ENCODE assay signal across 11 cellular contexts in the genomic region with DNA sequence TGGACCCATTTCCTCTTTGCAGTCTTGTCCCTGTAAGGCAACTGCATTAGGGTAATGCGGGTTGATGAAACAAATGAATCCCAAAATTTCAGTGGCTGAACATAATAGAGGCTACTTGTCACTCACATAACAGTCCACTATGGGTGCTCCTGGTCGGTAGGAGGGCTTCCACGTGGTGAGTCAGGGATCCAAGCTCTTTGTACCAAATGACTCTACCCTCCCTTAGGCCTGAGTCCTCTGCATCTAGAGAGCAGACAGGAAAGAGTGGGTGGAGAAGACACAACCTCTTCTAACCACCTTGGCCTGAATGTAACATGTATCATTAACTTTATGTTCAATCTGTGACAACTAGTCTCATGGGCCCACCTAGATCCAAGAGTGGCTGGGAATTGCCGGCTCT.
DNase-seq lines count a peak whose midpoint lies in the region; ATAC-seq and TF ChIP-seq lines count a peak whose summit lies in the region.
"Had no signal": no experiment of that assay in that cellular context is flagged by ENCODE, and none has a peak within 500 bp of the region (broad histone marks: within the 10 kb centered on the region; RNA-seq: fewer than 3 reads in every experiment).

No MANE protein-coding gene starts in this region.

- no peak overlapping the region for H3K14ac ChIP-seq in IMR-90 (replicated peaks; ENCODE audit: low read depth, low read length)

- H3K36me3 ChIP-seq in IMR-90 (ENCODE audit: control insufficient read depth, insufficient read depth, low read length) = no peaks in the 10 kb centered on the region
- H3K36me3 ChIP-seq in HAP-1 (replicated peaks) = no peaks in the 10 kb centered on the region
- H3K36me3 ChIP-seq: neutrophil had no signal

- no peak overlapping the region for H3K4ac ChIP-seq in IMR-90 (ENCODE audit: low read depth, low read length)

- in situ Hi-C loops in IMR-90 (cut with MboI; ENCODE audit: low sequenced_read_pairs) (no loop called here), HAP-1 (cut with MboI; ENCODE audit: low sequenced_read_pairs) (no loop called here)

- H3K9ac ChIP-seq in IMR-90 (ENCODE audit: low read depth, low read length) = no peak overlapping the region

- H3K56ac ChIP-seq in IMR-90 (ENCODE audit: extremely low read depth, insufficient read depth, low read length) = no peak overlapping the region

- H3K9me3 ChIP-seq in IMR-90 (ENCODE audit: control insufficient read depth, insufficient read depth, low read length) (no peaks in the 10 kb centered on the region), HAP-1 (no peaks in the 10 kb centered on the region)
- H3K9me3 ChIP-seq: neutrophil had no signal

- no peak overlapping the region for H4K5ac ChIP-seq in IMR-90 (ENCODE audit: low read depth, low read length)

- WGBS in IMR-90 (ENCODE audit: extremely low coverage in 2 of 2, insufficient read length in 1 of 2), 2 experiments = 80% methylated on average over 1 of the region's 4 CpGs; no CpG with 5 or more reads in 1 of the 2 experiments

- no peak overlapping the region for H3K4me2 ChIP-seq in IMR-90 (ENCODE audit: low read depth, low read length)
- H3K4me2 ChIP-seq: PC-9 had no signal

- H2AK5ac ChIP-seq in IMR-90 (ENCODE audit: low read depth, low read length) = no peak overlapping the region

- POLR2A ChIA-PET in IMR-90 (lab: Charles Lee; ENCODE audit: unreplicated experiment) = no interaction called here

- H3K18ac ChIP-seq in IMR-90 (ENCODE audit: low read depth, low read length) = no peak overlapping the region

- no peak overlapping the region for H2BK120ac ChIP-seq in IMR-90 (ENCODE audit: low read depth, low read length)

- H3K23ac ChIP-seq in IMR-90 (ENCODE audit: low read depth, low read length) = no peak overlapping the region

- CTCF ChIA-PET in IMR-90 (lab: Yijun Ruan, JAX) = no interaction called here

- H2BK5ac ChIP-seq in IMR-90 (ENCODE audit: low read depth, low read length, poor library complexity, severe bottlenecking) = no peak overlapping the region

- H3K79me1 ChIP-seq in IMR-90 (ENCODE audit: low read depth in 1 of 2, low read length in 2 of 2) = no peaks in the 10 kb centered on the region

- peak overlapping the region; percentile 31 for H2AK9ac ChIP-seq in IMR-90 (replicated peaks; ENCODE audit: low read depth, low read length, poor library complexity)

- H3K27me3 ChIP-seq in IMR-90 (ENCODE audit: control insufficient read depth, insufficient read depth, low read length) (no peaks in the 10 kb centered on the region), HAP-1 (ENCODE audit: low read depth) (no peaks in the 10 kb centered on the region)
- H3K27me3 ChIP-seq: neutrophil had no signal

- H4K8ac ChIP-seq in IMR-90 (ENCODE audit: low read depth in 2 of 2, low read length in 2 of 2) = no peak overlapping the region

- peak overlapping the region; percentile 8 for H2AFZ ChIP-seq in IMR-90 (replicated peaks; ENCODE audit: low read length, poor library complexity)
- H2AFZ ChIP-seq: PC-9 had no signal

- H3K9me1 ChIP-seq in IMR-90 (ENCODE audit: insufficient read depth, low read length) = no peaks in the 10 kb centered on the region

- no peak overlapping the region for H2BK15ac ChIP-seq in IMR-90 (ENCODE audit: low read depth, low read length)

- no peaks in the 10 kb centered on the region; the same call in 1 of the 2 replicates for H3K4me1 ChIP-seq in IMR-90 (ENCODE audit: control insufficient read depth, insufficient read depth, low read length)
- H3K4me1 ChIP-seq in HAP-1 = no peaks in the 10 kb centered on the region

- H4K91ac ChIP-seq in IMR-90 (ENCODE audit: insufficient read depth, low read depth, low read length) = no peak overlapping the region

- H4K20me1 ChIP-seq in IMR-90 (ENCODE audit: insufficient read depth, low read length) = no peaks in the 10 kb centered on the region

- no TSS peak for BruUV-seq in IMR-90 (replicated peaks; lab: Mats Ljungman, UMichigan)

- intact Hi-C loops in IMR-90 (cut with micrococcal nuclease) = no loop called here

- peak; percentile 44 for DNase-seq in IMR-90
- peak; percentile 79 for DNase-seq in renal cortical epithelial cell (ENCODE audit: low read depth)
- DNase-seq in HAP-1 (ENCODE audit: low spot score in 2 of 2) = no peak
- DNase-seq in HPDE6-E6E7 (ENCODE audit: extremely low spot score) = no peak
- DNase-seq: GF-D8, PC-9 had no signal

- H3K4me3 ChIP-seq in IMR-90 (ENCODE audit: insufficient read depth, low read depth, low read length) (no peak overlapping the region), HAP-1 (no peak overlapping the region)
- H3K4me3 ChIP-seq: PC-9 had no signal

- no peak for TF ChIP-seq POLR2A in IMR-90 (IDR thresholded peaks at IDR 0.05; ENCODE audit: low read depth, low read length)

- peak; percentile 95 for ATAC-seq in GM18511 (IDR thresholded peaks at IDR 0.05; ENCODE audit: unreplicated experiment)
- ATAC-seq in GM21515 (IDR thresholded peaks at IDR 0.05; ENCODE audit: unreplicated experiment) = peak; percentile 52
- ATAC-seq in IMR-90 (ENCODE audit: low read depth) = no peak
- ATAC-seq in SK-N-SH treated with all-trans-retinoic acid at 6 μM for 48 hours = no peak
- no peak for ATAC-seq in GM21526 (IDR thresholded peaks at IDR 0.05; ENCODE audit: low FRiP score, unreplicated experiment)

- no peak for TF ChIP-seq CTCF in IMR-90 (conservative IDR thresholded peaks at IDR 0.05; ENCODE audit: low read depth, low read length)

- TF ChIP-seq RAD21 in IMR-90 (IDR thresholded peaks at IDR 0.05; ENCODE audit: low read length) = no peak

- H3K27ac ChIP-seq in IMR-90 (ENCODE audit: insufficient read depth, low read length) = no peak overlapping the region
- H3K27ac ChIP-seq: neutrophil, PC-9 had no signal

- H2BK20ac ChIP-seq in IMR-90 (ENCODE audit: low read depth, low read length) = no peak overlapping the region

- dilution Hi-C loops in IMR-90 (cut with HindIII; ENCODE audit: low sequenced_read_pairs, unreplicated experiment) = no loop called here

TF ChIP-seq in IMR-90, 13 proteins besides CTCF, POLR2A, EP300 and RAD21:
- TF ChIP-seq MXI1 (IDR thresholded peaks at IDR 0.05; ENCODE audit: borderline replicate concordance, low read depth, low read length) (no peak), SMC3 (IDR thresholded peaks at IDR 0.05; ENCODE audit: low read depth, low read length) (no peak), RFX5 (IDR thresholded peaks at IDR 0.05; ENCODE audit: low read depth, low read length) (no peak), MAZ (IDR thresholded peaks at IDR 0.05; ENCODE audit: borderline replicate concordance, low read depth, low read length) (no peak), RCOR1 (IDR thresholded peaks at IDR 0.05; ENCODE audit: insufficient replicate concordance, low read length) (no peak)

TF ChIP-seq in SK-N-SH treated with all-trans-retinoic acid at 6 μM for 48 hours, 23 proteins besides CTCF, POLR2A, EP300 and RAD21 (continues in another document):
- TF ChIP-seq RARB (CRISPR knock-in tag; IDR thresholded peaks at IDR 0.05) (no peak), SNAI2 (CRISPR knock-in tag; IDR thresholded peaks at IDR 0.05) (no peak), BACH2 (CRISPR knock-in tag; IDR thresholded peaks at IDR 0.05; ENCODE audit: borderline replicate concordance) (no peak), PPARA (CRISPR knock-in tag; IDR thresholded peaks at IDR 0.05; ENCODE audit: borderline replicate concordance) (no peak), ZFP30 (CRISPR knock-in tag; IDR thresholded peaks at IDR 0.05) (no peak), GLIS3 (CRISPR knock-in tag; IDR thresholded peaks at IDR 0.05) (no peak), ZNF8 (CRISPR knock-in tag; IDR thresholded peaks at IDR 0.05) (no peak), ESRRG (CRISPR knock-in tag; IDR thresholded peaks at IDR 0.05) (no peak)
- TF ChIP-seq, protein P1, sequence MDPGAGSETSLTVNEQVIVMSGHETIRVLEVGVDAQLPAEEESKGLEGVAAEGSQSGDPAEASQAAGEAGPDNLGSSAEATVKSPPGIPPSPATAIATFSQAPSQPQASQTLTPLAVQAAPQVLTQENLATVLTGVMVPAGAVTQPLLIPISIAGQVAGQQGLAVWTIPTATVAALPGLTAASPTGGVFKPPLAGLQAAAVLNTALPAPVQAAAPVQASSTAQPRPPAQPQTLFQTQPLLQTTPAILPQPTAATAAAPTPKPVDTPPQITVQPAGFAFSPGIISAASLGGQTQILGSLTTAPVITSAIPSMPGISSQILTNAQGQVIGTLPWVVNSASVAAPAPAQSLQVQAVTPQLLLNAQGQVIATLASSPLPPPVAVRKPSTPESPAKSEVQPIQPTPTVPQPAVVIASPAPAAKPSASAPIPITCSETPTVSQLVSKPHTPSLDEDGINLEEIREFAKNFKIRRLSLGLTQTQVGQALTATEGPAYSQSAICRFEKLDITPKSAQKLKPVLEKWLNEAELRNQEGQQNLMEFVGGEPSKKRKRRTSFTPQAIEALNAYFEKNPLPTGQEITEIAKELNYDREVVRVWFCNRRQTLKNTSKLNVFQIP (CRISPR knock-in tag; IDR thresholded peaks at IDR 0.05; ENCODE audit: borderline replicate concordance, low read depth) = no peak
- TF ChIP-seq, protein P2, sequence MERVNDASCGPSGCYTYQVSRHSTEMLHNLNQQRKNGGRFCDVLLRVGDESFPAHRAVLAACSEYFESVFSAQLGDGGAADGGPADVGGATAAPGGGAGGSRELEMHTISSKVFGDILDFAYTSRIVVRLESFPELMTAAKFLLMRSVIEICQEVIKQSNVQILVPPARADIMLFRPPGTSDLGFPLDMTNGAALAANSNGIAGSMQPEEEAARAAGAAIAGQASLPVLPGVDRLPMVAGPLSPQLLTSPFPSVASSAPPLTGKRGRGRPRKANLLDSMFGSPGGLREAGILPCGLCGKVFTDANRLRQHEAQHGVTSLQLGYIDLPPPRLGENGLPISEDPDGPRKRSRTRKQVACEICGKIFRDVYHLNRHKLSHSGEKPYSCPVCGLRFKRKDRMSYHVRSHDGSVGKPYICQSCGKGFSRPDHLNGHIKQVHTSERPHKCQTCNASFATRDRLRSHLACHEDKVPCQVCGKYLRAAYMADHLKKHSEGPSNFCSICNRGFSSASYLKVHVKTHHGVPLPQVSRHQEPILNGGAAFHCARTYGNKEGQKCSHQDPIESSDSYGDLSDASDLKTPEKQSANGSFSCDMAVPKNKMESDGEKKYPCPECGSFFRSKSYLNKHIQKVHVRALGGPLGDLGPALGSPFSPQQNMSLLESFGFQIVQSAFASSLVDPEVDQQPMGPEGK (CRISPR knock-in tag; IDR thresholded peaks at IDR 0.05; ENCODE audit: borderline replicate concordance) = no peak
- TF ChIP-seq, protein P3, sequence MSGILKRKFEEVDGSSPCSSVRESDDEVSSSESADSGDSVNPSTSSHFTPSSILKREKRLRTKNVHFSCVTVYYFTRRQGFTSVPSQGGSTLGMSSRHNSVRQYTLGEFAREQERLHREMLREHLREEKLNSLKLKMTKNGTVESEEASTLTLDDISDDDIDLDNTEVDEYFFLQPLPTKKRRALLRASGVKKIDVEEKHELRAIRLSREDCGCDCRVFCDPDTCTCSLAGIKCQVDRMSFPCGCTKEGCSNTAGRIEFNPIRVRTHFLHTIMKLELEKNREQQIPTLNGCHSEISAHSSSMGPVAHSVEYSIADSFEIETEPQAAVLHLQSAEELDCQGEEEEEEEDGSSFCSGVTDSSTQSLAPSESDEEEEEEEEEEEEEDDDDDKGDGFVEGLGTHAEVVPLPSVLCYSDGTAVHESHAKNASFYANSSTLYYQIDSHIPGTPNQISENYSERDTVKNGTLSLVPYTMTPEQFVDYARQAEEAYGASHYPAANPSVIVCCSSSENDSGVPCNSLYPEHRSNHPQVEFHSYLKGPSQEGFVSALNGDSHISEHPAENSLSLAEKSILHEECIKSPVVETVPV (CRISPR knock-in tag; IDR thresholded peaks at IDR 0.05) = no peak

Comparison
In these comparisons a context has a peak if more than half of its experiments do, and no peak if none do; other contexts are left out.
1. ATAC-seq: peak in GM18511 (single experiment) and GM21515 (single experiment); none in IMR-90 (single experiment), SK-N-SH treated with all-trans-retinoic acid at 6 μM for 48 hours (single experiment) and GM21526 (single experiment).
2. DNase-seq: peak in IMR-90 (single experiment) and renal cortical epithelial cell (single experiment); none in HAP-1 (0 of 2) and HPDE6-E6E7 (single experiment).